ENCODE assay signal across 14 cellular contexts in the genomic region with DNA sequence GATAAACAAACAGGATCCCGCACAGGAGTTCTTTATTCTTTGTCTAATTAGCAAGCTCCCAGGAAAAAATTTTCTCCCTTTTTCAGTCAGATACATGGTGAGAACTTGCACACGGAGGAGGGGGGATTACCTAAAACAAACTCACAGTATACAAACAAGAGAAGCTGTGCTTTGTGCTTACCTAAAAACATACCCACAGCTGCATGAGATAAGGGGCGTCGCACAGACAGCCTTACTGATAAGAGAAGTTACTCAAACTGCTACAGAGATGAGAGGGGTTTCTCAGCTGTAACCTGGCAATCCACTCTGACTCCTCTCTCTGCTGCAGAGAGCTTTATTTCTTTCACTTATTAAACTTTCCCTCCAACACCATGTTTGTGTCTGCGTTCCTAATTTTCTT. TPM values are rescaled to one million over a fixed set of nuclear protein-coding genes. Genes with fewer than 3 reads are reported as not detected.
DNase-seq lines count a peak whose midpoint lies in the region; ATAC-seq, FAIRE-seq and TF ChIP-seq lines count a peak whose summit lies in the region.
"Had no signal": no experiment of that assay in that cellular context is flagged by ENCODE, and none has a peak within 500 bp of the region (broad histone marks: within the 10 kb centered on the region; RNA-seq: fewer than 3 reads in every experiment).

No MANE protein-coding gene starts in this region.

- no TSS peak for BruUV-seq in MCF 10A (replicated peaks; lab: Mats Ljungman, UMichigan)
- no TSS peak for BruUV-seq in mammary epithelial cell (replicated peaks; lab: Mats Ljungman, UMichigan)
- no TSS peak for BruUV-seq in K562 (replicated peaks; lab: Mats Ljungman, UMichigan)

- no peaks in the 10 kb centered on the region for H3K9me1 ChIP-seq in K562 (ENCODE audit: control insufficient read depth, insufficient read depth, low read length)

- ATAC-seq in K562: peak; percentile 87
- no peak for ATAC-seq in HG03135 (IDR thresholded peaks at IDR 0.05; ENCODE audit: unreplicated experiment)
- ATAC-seq: activated CD8-positive, alpha-beta memory T cell treated with anti-CD3 and anti-CD28 coated beads, Interleukin-2, amount 10 ng/mL, durations not matched to agents 7 days and 5 days; CD8-positive, alpha-beta T cell; left colon had no signal

- H2AFZ ChIP-seq in mammary epithelial cell (ENCODE audit: low read depth, low read length) (no peak overlapping the region), K562 (ENCODE audit: low read depth, low read length) (peak overlapping the region; percentile 66)

- peaks cover 6% of the 10 kb centered on the region for H3K36me3 Mint-ChIP-seq in MCF 10A (ENCODE audit: insufficient read depth, unreplicated experiment)
- no peaks in the 10 kb centered on the region for H3K36me3 Mint-ChIP-seq in activated T-helper 1 cell treated with anti-CD3 and anti-CD28 coated beads, Interleukin-12 subunit alpha, Interleukin-12 subunit beta, Interleukin-2, Interleukin-4 antibody, amounts not matched to agents 30 ng/mL and 10 ng/mL and 1 ng/mL, durations not matched to agents 14 hours and 24 hours and 36 hours (ENCODE audit: low read depth)
- H3K36me3 Mint-ChIP-seq: CD8-positive, alpha-beta T cell had no signal

- H3K27ac ChIP-seq in mammary epithelial cell (ENCODE audit: insufficient read depth, low read depth, low read length) (no peak overlapping the region), K562 (ENCODE audit: extremely low read depth, low read depth, low read length) (no peak overlapping the region; the same call in 2 of the 3 replicates), mesodermal cell (ENCODE audit: low read depth, low read length, severe bottlenecking) (peak overlapping the region; percentile 62)

- dilution Hi-C loops in mammary epithelial cell (cut with HindIII; ENCODE audit: low sequenced_read_pairs): no loop called here

- H3K4me2 ChIP-seq in mammary epithelial cell (ENCODE audit: insufficient read depth, low read depth, low read length): no peak overlapping the region
- peak overlapping the region; percentile 51 for H3K4me2 ChIP-seq in K562 (ENCODE audit: insufficient read depth, low read length)

- POLR2A ChIA-PET in MCF 10A (lab: Yijun Ruan, JAX) (interaction anchor here (1.4 to 1.9 kb wide), 4 partner anchors 9 to 57 kb away, joined by 3 to 16 read pairs (median 5); no protein-coding TSS in a partner anchor), K562 (lab: Yijun Ruan, JAX) (interaction anchor here (0.6 to 1.9 kb wide), 7 partner anchors 8 to 40 kb away, joined by 3 to 7 read pairs (median 3); no protein-coding TSS in a partner anchor)

- WGBS in mammary epithelial cell (ENCODE audit: low coverage, missing lambda C conversion rate): 94% methylated on average over 5 of the region's 5 CpGs
- WGBS in K562 (ENCODE audit: insufficient coverage, low coverage, missing lambda C conversion rate): 0% methylated on average over 5 of the region's 5 CpGs
- WGBS in mesodermal cell (ENCODE audit: insufficient coverage in 2 of 2), 2 experiments: 74 to 80% methylated on average over 1 to 2 of the region's 5 CpGs

- intact Hi-C loops in MCF 10A (cut with micrococcal nuclease): no loop called here
- intact Hi-C loops in mammary epithelial cell (cut with micrococcal nuclease): no loop called here
- intact Hi-C loops in K562 (cut with micrococcal nuclease): loop anchor here (1.0 kb wide), 1 partner anchor 72 kb away; no protein-coding TSS in a partner anchor
- intact Hi-C loops in activated T-helper 1 cell treated with anti-CD3 and anti-CD28 coated beads, Interleukin-12 subunit alpha, Interleukin-12 subunit beta, Interleukin-2, Interleukin-4 antibody, amounts not matched to agents 30 ng/mL and 10 ng/mL and 1 ng/mL, durations not matched to agents 14 hours and 24 hours and 36 hours (cut with micrococcal nuclease): no loop called here

- H3K27me3 ChIP-seq in mammary epithelial cell (ENCODE audit: insufficient read depth, low read length) (no peaks in the 10 kb centered on the region), K562 (ENCODE audit: control insufficient read depth in 2 of 2, insufficient read depth in 2 of 2, low read length in 2 of 2) (no peaks in the 10 kb centered on the region; a peak in 1 of 5 replicates)

- peak overlapping the region; percentile 74 for H3K27ac Mint-ChIP-seq in MCF 10A (ENCODE audit: low read depth, unreplicated experiment)
- no peak overlapping the region for H3K27ac Mint-ChIP-seq in activated T-helper 1 cell treated with anti-CD3 and anti-CD28 coated beads, Interleukin-12 subunit alpha, Interleukin-12 subunit beta, Interleukin-2, Interleukin-4 antibody, amounts not matched to agents 30 ng/mL and 10 ng/mL and 1 ng/mL, durations not matched to agents 14 hours and 24 hours and 36 hours
- H3K27ac Mint-ChIP-seq: activated CD8-positive, alpha-beta memory T cell treated with anti-CD3 and anti-CD28 coated beads, Interleukin-2, amount 10 ng/mL, durations not matched to agents 7 days and 5 days; CD8-positive, alpha-beta T cell had no signal

- DNase-seq in MCF 10A (ENCODE audit: unreplicated experiment) (no peak), mammary epithelial cell (no peak), K562 (ENCODE audit: extremely low read depth in 1 of 4, low spot score in 3 of 4) (peak; percentile 43 to 68 (median 62)), NCI-H2107 (lab: John Stamatoyannopoulos, UW) (no peak)
- no peak for DNase-seq in activated naive CD4-positive, alpha-beta T cell (lab: John Stamatoyannopoulos, UW)
- DNase-seq in activated T-helper 1 cell treated with anti-CD3 and anti-CD28 coated beads, Interleukin-12 subunit alpha, Interleukin-12 subunit beta, Interleukin-2, Interleukin-4 antibody, amounts not matched to agents 30 ng/mL and 10 ng/mL and 1 ng/mL, durations not matched to agents 14 hours and 24 hours and 36 hours (ENCODE audit: low spot score): no peak
- DNase-seq: 8988T; activated CD4-positive, CD25-positive, alpha-beta regulatory T cell; activated CD8-positive, alpha-beta memory T cell treated with anti-CD3 and anti-CD28 coated beads, Interleukin-2, amount 10 ng/mL, durations not matched to agents 7 days and 5 days; CD8-positive, alpha-beta T cell; left colon had no signal

- TF ChIP-seq CTCF in MCF 10A (IDR thresholded peaks at IDR 0.05; ENCODE audit: unreplicated experiment) (no peak), mammary epithelial cell (conservative IDR thresholded peaks at IDR 0.05 in 1 of 2, IDR thresholded peaks at IDR 0.05 in 1 of 2; ENCODE audit: extremely low read depth in 1 of 2, insufficient read depth in 1 of 2, low read depth in 1 of 2, low read length in 2 of 2) (no peak), K562 (IDR thresholded peaks at IDR 0.05 in 2 of 3, conservative IDR thresholded peaks at IDR 0.05 in 1 of 3; ENCODE audit: insufficient read depth in 2 of 3, low read depth in 1 of 3, low read length in 3 of 3) (no peak)

- no peaks in the 10 kb centered on the region for H4K20me1 ChIP-seq in mammary epithelial cell (ENCODE audit: insufficient read depth, low read length)
- H4K20me1 ChIP-seq in K562 (replicated peaks; ENCODE audit: control insufficient read depth, insufficient read depth, low read length): no peaks in the 10 kb centered on the region

- no peaks in the 10 kb centered on the region for H3K79me2 ChIP-seq in mammary epithelial cell (ENCODE audit: insufficient read depth, low read length)
- no peaks in the 10 kb centered on the region for H3K79me2 ChIP-seq in K562 (ENCODE audit: control insufficient read depth, insufficient read depth, low read length)

- no peak for TF ChIP-seq POLR2A in K562 (conservative IDR thresholded peaks at IDR 0.05)

- TF ChIP-seq EP300 in K562 (IDR thresholded peaks at IDR 0.05; ENCODE audit: low read length): peak; percentile 91

- TF ChIP-seq RAD21 in K562 (CRISPR knock-in tag; conservative IDR thresholded peaks at IDR 0.05 in 1 of 2, IDR thresholded peaks at IDR 0.05 in 1 of 2): no peak

- no peaks in the 10 kb centered on the region for H3K27me3 Mint-ChIP-seq in MCF 10A (ENCODE audit: insufficient read depth, unreplicated experiment)
- peaks cover 9% of the 10 kb centered on the region for H3K27me3 Mint-ChIP-seq in activated T-helper 1 cell treated with anti-CD3 and anti-CD28 coated beads, Interleukin-12 subunit alpha, Interleukin-12 subunit beta, Interleukin-2, Interleukin-4 antibody, amounts not matched to agents 30 ng/mL and 10 ng/mL and 1 ng/mL, durations not matched to agents 14 hours and 24 hours and 36 hours (ENCODE audit: insufficient read depth)

- H3K4me3 Mint-ChIP-seq in MCF 10A (ENCODE audit: unreplicated experiment): no peak overlapping the region
- H3K4me3 Mint-ChIP-seq in activated T-helper 1 cell treated with anti-CD3 and anti-CD28 coated beads, Interleukin-12 subunit alpha, Interleukin-12 subunit beta, Interleukin-2, Interleukin-4 antibody, amounts not matched to agents 30 ng/mL and 10 ng/mL and 1 ng/mL, durations not matched to agents 14 hours and 24 hours and 36 hours: no peak overlapping the region
- H3K4me3 Mint-ChIP-seq: activated CD8-positive, alpha-beta memory T cell treated with anti-CD3 and anti-CD28 coated beads, Interleukin-2, amount 10 ng/mL, durations not matched to agents 7 days and 5 days; CD8-positive, alpha-beta T cell had no signal

- in situ Hi-C loops in mammary epithelial cell (cut with MboI; ENCODE audit: low sequenced_read_pairs in 2 of 2) (no loop called here), K562 (cut with MboI) (no loop called here)

- FAIRE-seq in K562 (lab: Jason Lieb, UNC): peak; percentile 82
- FAIRE-seq: H54 had no signal

- CTCF ChIA-PET in MCF 10A (lab: Yijun Ruan, JAX) (interaction anchor here (0.7 to 1.9 kb wide), 5 partner anchors 8 to 35 kb away, joined by 3 to 5 read pairs (median 3); no protein-coding TSS in a partner anchor), mammary epithelial cell (lab: Charles Lee; ENCODE audit: low non-redundant PET) (interaction anchor here (0.7 kb wide), 1 partner anchor 9 kb away, joined by 5 read pairs; no protein-coding TSS in a partner anchor), K562 (lab: Yijun Ruan, JAX; ENCODE audit: low intra/inter-chr PET ratio) (no interaction called here)

- H3K9me3 Mint-ChIP-seq in MCF 10A (ENCODE audit: unreplicated experiment): no peaks in the 10 kb centered on the region
- no peaks in the 10 kb centered on the region for H3K9me3 Mint-ChIP-seq in activated T-helper 1 cell treated with anti-CD3 and anti-CD28 coated beads, Interleukin-12 subunit alpha, Interleukin-12 subunit beta, Interleukin-2, Interleukin-4 antibody, amounts not matched to agents 30 ng/mL and 10 ng/mL and 1 ng/mL, durations not matched to agents 14 hours and 24 hours and 36 hours
- H3K9me3 Mint-ChIP-seq: CD8-positive, alpha-beta T cell had no signal

- no peak overlapping the region for H3K9ac ChIP-seq in mammary epithelial cell (ENCODE audit: insufficient read depth, low read length)
- no peak overlapping the region for H3K9ac ChIP-seq in K562 (ENCODE audit: insufficient read depth in 1 of 2, low read depth in 2 of 2, low read length in 2 of 2)

- H3K36me3 ChIP-seq in mammary epithelial cell (ENCODE audit: insufficient read depth, low read length): no peaks in the 10 kb centered on the region
- H3K36me3 ChIP-seq in K562 (ENCODE audit: control insufficient read depth, insufficient read depth, low read length): no peaks in the 10 kb centered on the region
- no peaks in the 10 kb centered on the region for H3K36me3 ChIP-seq in mesodermal cell (ENCODE audit: control insufficient read depth, insufficient read depth, low read length)

- H3K4me3 ChIP-seq in mammary epithelial cell (replicated peaks in 1 of 3; ENCODE audit: insufficient read depth in 1 of 3, low read depth in 2 of 3, low read length in 3 of 3): no peak overlapping the region
- no peak overlapping the region for H3K4me3 ChIP-seq in K562
- no peak overlapping the region for H3K4me3 ChIP-seq in mesodermal cell (ENCODE audit: extremely low read depth, insufficient read depth, low read length, poor library complexity, severe bottlenecking)

- H3K9me3 ChIP-seq in mammary epithelial cell (replicated peaks; ENCODE audit: insufficient read depth, low read length) (no peaks in the 10 kb centered on the region), K562 (replicated peaks; ENCODE audit: control insufficient read depth, insufficient read depth, low read depth, low read length) (no peaks in the 10 kb centered on the region), mesodermal cell (ENCODE audit: control insufficient read depth, low read length) (peaks cover 5% of the 10 kb centered on the region)

- peaks cover 40% of the 10 kb centered on the region for H3K4me1 Mint-ChIP-seq in MCF 10A (ENCODE audit: insufficient read depth, unreplicated experiment)
- H3K4me1 Mint-ChIP-seq in activated T-helper 1 cell treated with anti-CD3 and anti-CD28 coated beads, Interleukin-12 subunit alpha, Interleukin-12 subunit beta, Interleukin-2, Interleukin-4 antibody, amounts not matched to agents 30 ng/mL and 10 ng/mL and 1 ng/mL, durations not matched to agents 14 hours and 24 hours and 36 hours (ENCODE audit: low read depth): peaks cover 17% of the 10 kb centered on the region

- peaks cover 23% of the 10 kb centered on the region for H3K4me1 ChIP-seq in mammary epithelial cell (ENCODE audit: insufficient read depth, low read length)
- peaks cover 0 to 18% of the 10 kb centered on the region in 2 experiments; a peak in 4 of 5 replicates for H3K4me1 ChIP-seq in K562 (replicated peaks in 1 of 2; ENCODE audit: control insufficient read depth in 2 of 2, insufficient read depth in 2 of 2, low read length in 2 of 2)
- peaks cover 23% of the 10 kb centered on the region for H3K4me1 ChIP-seq in mesodermal cell (ENCODE audit: control insufficient read depth, insufficient read depth, low read length, poor library complexity, severe bottlenecking)

RNA-seq across cellular contexts. Expression of gene ST3GAL5, which starts 32.9 kb away (rescaled TPM):
- total RNA-seq in MCF 10A (2022) (1.2 and 2.3 TPM in 2 replicates), mammary epithelial cell (10 to 100 TPM; 12.0 to 25.1 TPM), K562 (2014; rRNA removed) (4.1 and 6.3 TPM in 2 replicates), K562 (2014; rRNA removed; fragmentation: Illumina TruSeq; extraction: Trizol) (4.4 and 4.9 TPM in 2 replicates), K562 (2015; rRNA removed; fragmentation: Illumina TruSeq; extraction: Trizol) (2.9 and 3.6 TPM in 2 replicates), K562 (2021) (4.0 and 4.2 TPM in 2 replicates)
- polyA plus RNA-seq in mammary epithelial cell (13.0 TPM), K562 (2011; rRNA removed) (7.9 and 10.0 TPM in 2 replicates), K562 (2014; fragmentation: Illumina TruSeq; extraction: Trizol) (3.5 and 4.1 TPM in 2 replicates), K562 (2014; fragmentation: Nextera tagmentation; extraction: Ambion mirVana) (1 to 10 TPM; 1.6 to 1.8 TPM), K562 (2014; rRNA removed) (3.1 and 4.4 TPM in 2 replicates)
- polyA minus RNA-seq in mammary epithelial cell: 2.9 TPM
- total RNA-seq in K562 (2011; cell fraction: chromatin; rRNA removed; ENCODE audit: low replicate concordance): 39.5 and 67.1 TPM in 2 replicates
- 22.7 and 28.6 TPM in 2 replicates for total RNA-seq in K562 (2011; cell fraction: nucleolus; rRNA removed)
- 36.4 and 54.3 TPM in 2 replicates for total RNA-seq in K562 (2011; cell fraction: nucleoplasm; rRNA removed)
- polyA plus RNA-seq in K562 (2011; cell fraction: cytosol; rRNA removed): 2.8 and 4.2 TPM in 2 replicates
- polyA plus RNA-seq in K562 (2011; cell fraction: nucleus; rRNA removed): 7.7 and 8.6 TPM in 2 replicates
- 2.7 and 8.7 TPM in 2 replicates for polyA plus RNA-seq in K562 (2012)
- polyA minus RNA-seq in K562 (2011; rRNA and poly(A)+ RNA removed): 11.3 and 14.3 TPM in 2 replicates
- 2.3 and 3.1 TPM in 2 replicates for polyA minus RNA-seq in K562 (2011; cell fraction: cytosol; rRNA and poly(A)+ RNA removed)
- polyA minus RNA-seq in K562 (2011; cell fraction: nucleus; rRNA and poly(A)+ RNA removed): 6.5 and 12.1 TPM in 2 replicates
- polyA plus RNA-seq in mesodermal cell (2013, experiment 1 of 2): 21.5 TPM
- polyA plus RNA-seq in mesodermal cell (2013, experiment 2 of 2): 23.8 TPM
- total RNA-seq in activated T-helper 1 cell treated with anti-CD3 and anti-CD28 coated beads, Interleukin-12 subunit alpha, Interleukin-12 subunit beta, Interleukin-2, Interleukin-4 antibody, amounts not matched to agents 30 ng/mL and 10 ng/mL and 1 ng/mL, durations not matched to agents 14 hours and 24 hours and 36 hours: 17.4 and 18.9 TPM in 2 replicates

Comparison
In these comparisons a context has a peak if more than half of its experiments do, and no peak if none do; other contexts are left out.
1. DNase-seq: peak in K562 (4 of 4); none in MCF 10A (single experiment), mammary epithelial cell (single experiment), activated naive CD4-positive, alpha-beta T cell (0 of 4), activated T-helper 1 cell treated with anti-CD3 and anti-CD28 coated beads, Interleukin-12 subunit alpha, Interleukin-12 subunit beta, Interleukin-2, Interleukin-4 antibody, amounts not matched to agents 30 ng/mL and 10 ng/mL and 1 ng/mL, durations not matched to agents 14 hours and 24 hours and 36 hours (single experiment) and NCI-H2107 (single experiment).